Comparison of ENCODE assay signal across 10 cellular contexts in genomic region chr2:65204461-65205230, GRCh38. TPM values are rescaled to one million over a fixed set of nuclear protein-coding genes. Genes with fewer than 3 reads are reported as not detected.
DNase-seq lines count a peak whose midpoint lies in the region; ATAC-seq and TF ChIP-seq lines count a peak whose summit lies in the region.
"Had no signal": no experiment of that assay in that cellular context is flagged by ENCODE, and none has a peak within 500 bp of the region (broad histone marks: within the 10 kb centered on the region; RNA-seq: fewer than 3 reads in every experiment).

No MANE protein-coding gene starts in this region.

- peaks cover 6% of the 10 kb centered on the region for H3K9me3 ChIP-seq in adipocyte (ENCODE audit: control insufficient read depth, low read length)
- H3K9me3 ChIP-seq: right lobe of liver had no signal

- no peak for ATAC-seq in GM21717 (IDR thresholded peaks at IDR 0.05; ENCODE audit: unreplicated experiment)
- ATAC-seq in HG03439 (IDR thresholded peaks at IDR 0.05; ENCODE audit: unreplicated experiment), result no peak

- DNase-seq in NCI-H1436 (lab: John Stamatoyannopoulos, UW), result peak; percentile 20
- DNase-seq in NCI-H1436 treated with DMSO at 0.1 percent for 48 hours (lab: John Stamatoyannopoulos, UW), result no peak
- DNase-seq in LNCaP clone FGC (ENCODE audit: low read depth), result no peak
- peak; percentile 15 for DNase-seq in adipocyte (ENCODE audit: low read depth)
- peak; percentile 5 to 10 for DNase-seq in lung microvascular endothelial cell (ENCODE audit: low read depth in 2 of 2)
- DNase-seq in GM19238 (ENCODE audit: insufficient read length, low spot score), result no peak
- DNase-seq: 8988T had no signal

- H3K27me3 ChIP-seq in adipocyte (replicated peaks; ENCODE audit: control insufficient read depth, insufficient read depth, low read length), result no peaks in the 10 kb centered on the region
- H3K27me3 ChIP-seq: right lobe of liver had no signal

- H3K4me3 ChIP-seq in LNCaP clone FGC (ENCODE audit: low read depth, low read length) (peak overlapping the region; percentile 24; the same call in 1 of the 2 replicates), adipocyte (ENCODE audit: low read length) (peak overlapping the region; percentile 49)
- H3K4me3 ChIP-seq: right lobe of liver had no signal

- H3K4me1 ChIP-seq in adipocyte (ENCODE audit: control insufficient read depth, insufficient read depth, low read length), result peaks cover 11% of the 10 kb centered on the region
- H3K4me1 ChIP-seq: right lobe of liver had no signal

- no peak for TF ChIP-seq CTCF in LNCaP clone FGC (IDR thresholded peaks at IDR 0.05; ENCODE audit: control insufficient read depth, extremely low read depth, insufficient read depth)

- no peaks in the 10 kb centered on the region for H3K36me3 ChIP-seq in adipocyte (ENCODE audit: control insufficient read depth, insufficient read depth, low read length, severe bottlenecking)
- H3K36me3 ChIP-seq: right lobe of liver had no signal

- H3K9ac ChIP-seq in adipocyte (ENCODE audit: low read length), result no peak overlapping the region

RNA-seq across cellular contexts. Expression of gene ACTR2, which starts 23.0 kb away (rescaled TPM):
- 81.7 and 86.5 TPM in 2 replicates for total RNA-seq in lung microvascular endothelial cell

Comparison
In these comparisons a context has a peak if more than half of its experiments do, and no peak if none do; other contexts are left out.
1. DNase-seq: peak in NCI-H1436 (single experiment), adipocyte (single experiment) and lung microvascular endothelial cell (2 of 2); none in NCI-H1436 treated with DMSO at 0.1 percent for 48 hours (single experiment), LNCaP clone FGC (single experiment) and GM19238 (single experiment).